16 cellular contexts compared by ENCODE assay signal in the genomic region with DNA sequence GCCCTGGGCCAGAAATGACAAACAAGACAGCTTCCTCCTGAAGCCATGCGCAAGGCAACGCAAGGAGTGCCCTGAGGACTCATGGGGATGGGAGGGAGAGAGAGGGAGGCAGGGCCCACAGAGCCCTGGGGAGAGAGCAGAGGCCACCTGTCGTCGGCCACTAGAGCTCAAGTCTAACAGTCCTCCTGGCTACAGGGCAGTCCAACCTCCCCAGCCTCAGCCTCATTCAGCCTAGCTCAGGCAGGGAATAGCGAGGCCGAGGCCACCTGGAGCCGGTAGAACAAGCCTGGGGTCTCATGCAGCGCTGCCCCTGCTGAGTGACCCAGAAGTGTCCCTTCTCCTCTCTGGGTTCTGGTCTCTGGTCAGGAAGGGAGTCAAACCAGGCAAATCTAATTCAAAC.
DNase-seq lines count a peak whose midpoint lies in the region; ATAC-seq lines count a peak whose summit lies in the region.
"Had no signal": no experiment of that assay in that cellular context is flagged by ENCODE, and none has a peak within 500 bp of the region (broad histone marks: within the 10 kb centered on the region; RNA-seq: fewer than 3 reads in every experiment).

No MANE protein-coding gene starts in this region.

- no peak overlapping the region for H3K27ac ChIP-seq in CD8-positive, alpha-beta memory T cell (ENCODE audit: low read depth, low read length)
- H3K27ac ChIP-seq: brain microvascular endothelial cell had no signal

- no peaks in the 10 kb centered on the region for H3K27me3 ChIP-seq in CD8-positive, alpha-beta memory T cell (ENCODE audit: insufficient read depth, low read length, poor library complexity, severe bottlenecking)
- H3K27me3 ChIP-seq: brain microvascular endothelial cell had no signal

- peaks cover 42% of the 10 kb centered on the region for H3K36me3 Mint-ChIP-seq in activated CD4-positive, alpha-beta T cell treated with anti-CD3 and anti-CD28 coated beads, Interleukin-2, amount 10 ng/mL, durations not matched to agents 24 days and 14 days (ENCODE audit: low read depth)
- H3K36me3 Mint-ChIP-seq in CD8-positive, alpha-beta memory T cell: peaks cover 8 to 94% (median 12%) of the 10 kb centered on the region in 3 donors
- peaks cover 57% of the 10 kb centered on the region for H3K36me3 Mint-ChIP-seq in activated T-helper 2 cell treated with anti-CD3 and anti-CD28 coated beads, Interferon-gamma antibody, Interleukin-2, Interleukin-4, amounts not matched to agents 10 μg/mL and 5 μg/mL and 100 μg/mL, durations not matched to agents 14 hours and 24 hours and 36 hours (ENCODE audit: low read depth)
- H3K36me3 Mint-ChIP-seq in natural killer cell treated with Interleukin-12 subunit alpha and Interleukin-12 subunit beta and Interleukin-15 and Interleukin-18, amount 100 ng/mL, for 72 hours: no peaks in the 10 kb centered on the region

- peak overlapping the region; percentile 91 for H3K27ac Mint-ChIP-seq in activated CD4-positive, alpha-beta T cell treated with anti-CD3 and anti-CD28 coated beads, Interleukin-2, amount 10 ng/mL, durations not matched to agents 24 days and 14 days
- peak overlapping the region; percentile 82 to 98 (median 94) for H3K27ac Mint-ChIP-seq in CD8-positive, alpha-beta memory T cell
- H3K27ac Mint-ChIP-seq in activated T-helper 2 cell treated with anti-CD3 and anti-CD28 coated beads, Interferon-gamma antibody, Interleukin-2, Interleukin-4, amounts not matched to agents 10 μg/mL and 5 μg/mL and 100 μg/mL, durations not matched to agents 14 hours and 24 hours and 36 hours: peak overlapping the region; percentile 94
- H3K27ac Mint-ChIP-seq in natural killer cell treated with Interleukin-12 subunit alpha and Interleukin-12 subunit beta and Interleukin-15 and Interleukin-18, amount 100 ng/mL, for 72 hours: peak overlapping the region; percentile 79 to 93

- H3K9me3 ChIP-seq in CD8-positive, alpha-beta memory T cell (ENCODE audit: low read length): no peaks in the 10 kb centered on the region
- H3K9me3 ChIP-seq: spleen had no signal

- peaks cover 93% of the 10 kb centered on the region for H3K4me1 Mint-ChIP-seq in activated CD4-positive, alpha-beta T cell treated with anti-CD3 and anti-CD28 coated beads, Interleukin-2, amount 10 ng/mL, durations not matched to agents 24 days and 14 days
- H3K4me1 Mint-ChIP-seq in CD8-positive, alpha-beta memory T cell: peaks cover 92 to 100% (median 97%) of the 10 kb centered on the region in 3 donors
- peaks cover 85% of the 10 kb centered on the region for H3K4me1 Mint-ChIP-seq in activated T-helper 2 cell treated with anti-CD3 and anti-CD28 coated beads, Interferon-gamma antibody, Interleukin-2, Interleukin-4, amounts not matched to agents 10 μg/mL and 5 μg/mL and 100 μg/mL, durations not matched to agents 14 hours and 24 hours and 36 hours (ENCODE audit: low read depth)
- peaks cover 52 to 55% of the 10 kb centered on the region in 2 donors for H3K4me1 Mint-ChIP-seq in natural killer cell treated with Interleukin-12 subunit alpha and Interleukin-12 subunit beta and Interleukin-15 and Interleukin-18, amount 100 ng/mL, for 72 hours (ENCODE audit: low read depth in 2 of 2)

- peak overlapping the region; percentile 15 for H3K4me3 ChIP-seq in CD8-positive, alpha-beta memory T cell (ENCODE audit: low read length)
- H3K4me3 ChIP-seq: spleen had no signal

- DNase-seq in activated CD4-positive, alpha-beta T cell treated with anti-CD3 and anti-CD28 coated beads, Interleukin-2, amount 10 ng/mL, durations not matched to agents 24 days and 14 days: no peak
- DNase-seq in activated CD4-positive, alpha-beta T cell treated with anti-CD3 and anti-CD28 coated beads, Interleukin-2, amount 50 U/mL, for 48 hours: no peak
- DNase-seq in CD8-positive, alpha-beta memory T cell: no peak
- DNase-seq in activated T-helper 2 cell treated with anti-CD3 and anti-CD28 coated beads, Interferon-gamma antibody, Interleukin-2, Interleukin-4, amounts not matched to agents 10 μg/mL and 5 μg/mL and 100 μg/mL, durations not matched to agents 14 hours and 24 hours and 36 hours (ENCODE audit: low spot score): no peak
- no peak for DNase-seq in natural killer cell treated with Interleukin-12 subunit alpha and Interleukin-12 subunit beta and Interleukin-15 and Interleukin-18, amount 100 ng/mL, for 72 hours (ENCODE audit: low spot score)
- no peak for DNase-seq in glomerular visceral epithelial cell (ENCODE audit: extremely low spot score)
- no peak for DNase-seq in stimulated activated naive CD4-positive, alpha-beta T cell (lab: John Stamatoyannopoulos, UW)
- DNase-seq in NCI-H1694 treated with DMSO at 0.1 percent for 48 hours (lab: John Stamatoyannopoulos, UW): no peak
- DNase-seq: brain microvascular endothelial cell, cortex of kidney, DND-41, foreskin melanocyte, NCI-H1417 treated with DMSO at 0.1 percent for 48 hours, NCI-H2171, spleen had no signal

- peak overlapping the region; percentile 75 for H3K4me3 Mint-ChIP-seq in activated CD4-positive, alpha-beta T cell treated with anti-CD3 and anti-CD28 coated beads, Interleukin-2, amount 10 ng/mL, durations not matched to agents 24 days and 14 days
- peak overlapping the region; percentile 31 to 84 (median 56) for H3K4me3 Mint-ChIP-seq in CD8-positive, alpha-beta memory T cell
- peak overlapping the region; percentile 31 for H3K4me3 Mint-ChIP-seq in activated T-helper 2 cell treated with anti-CD3 and anti-CD28 coated beads, Interferon-gamma antibody, Interleukin-2, Interleukin-4, amounts not matched to agents 10 μg/mL and 5 μg/mL and 100 μg/mL, durations not matched to agents 14 hours and 24 hours and 36 hours (ENCODE audit: low read depth)
- no peak overlapping the region for H3K4me3 Mint-ChIP-seq in natural killer cell treated with Interleukin-12 subunit alpha and Interleukin-12 subunit beta and Interleukin-15 and Interleukin-18, amount 100 ng/mL, for 72 hours

- H3K27me3 Mint-ChIP-seq in activated CD4-positive, alpha-beta T cell treated with anti-CD3 and anti-CD28 coated beads, Interleukin-2, amount 10 ng/mL, durations not matched to agents 24 days and 14 days: no peaks in the 10 kb centered on the region
- H3K27me3 Mint-ChIP-seq in CD8-positive, alpha-beta memory T cell: peaks cover 0 to 5% of the 10 kb centered on the region in 2 donors
- H3K27me3 Mint-ChIP-seq in activated T-helper 2 cell treated with anti-CD3 and anti-CD28 coated beads, Interferon-gamma antibody, Interleukin-2, Interleukin-4, amounts not matched to agents 10 μg/mL and 5 μg/mL and 100 μg/mL, durations not matched to agents 14 hours and 24 hours and 36 hours (ENCODE audit: low read depth): no peaks in the 10 kb centered on the region
- H3K27me3 Mint-ChIP-seq in natural killer cell treated with Interleukin-12 subunit alpha and Interleukin-12 subunit beta and Interleukin-15 and Interleukin-18, amount 100 ng/mL, for 72 hours: no peaks in the 10 kb centered on the region

- no peaks in the 10 kb centered on the region for H3K9me3 Mint-ChIP-seq in activated CD4-positive, alpha-beta T cell treated with anti-CD3 and anti-CD28 coated beads, Interleukin-2, amount 10 ng/mL, durations not matched to agents 24 days and 14 days
- H3K9me3 Mint-ChIP-seq in CD8-positive, alpha-beta memory T cell: no peaks in the 10 kb centered on the region
- H3K9me3 Mint-ChIP-seq in activated T-helper 2 cell treated with anti-CD3 and anti-CD28 coated beads, Interferon-gamma antibody, Interleukin-2, Interleukin-4, amounts not matched to agents 10 μg/mL and 5 μg/mL and 100 μg/mL, durations not matched to agents 14 hours and 24 hours and 36 hours: no peaks in the 10 kb centered on the region
- no peaks in the 10 kb centered on the region for H3K9me3 Mint-ChIP-seq in natural killer cell treated with Interleukin-12 subunit alpha and Interleukin-12 subunit beta and Interleukin-15 and Interleukin-18, amount 100 ng/mL, for 72 hours

- ATAC-seq in natural killer cell treated with Interleukin-12 subunit alpha and Interleukin-12 subunit beta and Interleukin-15 and Interleukin-18, amount 100 ng/mL, for 72 hours: no peak
- ATAC-seq: Panc1 had no signal

- POLR2A ChIA-PET in CD8-positive, alpha-beta memory T cell (lab: Charles Lee): interaction anchor here (0.6 to 1.3 kb wide), 4 partner anchors 11 to 62 kb away, joined by 3 to 6 read pairs (median 4); no protein-coding TSS in a partner anchor

- intact Hi-C loops in activated CD4-positive, alpha-beta T cell treated with anti-CD3 and anti-CD28 coated beads, Interleukin-2, amount 10 ng/mL, durations not matched to agents 24 days and 14 days (cut with micrococcal nuclease): no loop called here
- intact Hi-C loops in activated T-helper 2 cell treated with anti-CD3 and anti-CD28 coated beads, Interferon-gamma antibody, Interleukin-2, Interleukin-4, amounts not matched to agents 10 μg/mL and 5 μg/mL and 100 μg/mL, durations not matched to agents 14 hours and 24 hours and 36 hours (cut with micrococcal nuclease): no loop called here

- CTCF ChIA-PET in CD8-positive, alpha-beta memory T cell (lab: Charles Lee): interaction anchor here (1.4 to 1.7 kb wide), 4 partner anchors 12 to 60 kb away, joined by 3 to 6 read pairs (median 4); no protein-coding TSS in a partner anchor

- peaks cover 100% of the 10 kb centered on the region for H3K4me1 ChIP-seq in CD8-positive, alpha-beta memory T cell (ENCODE audit: insufficient read depth, low read length)

- peaks cover 39% of the 10 kb centered on the region for H3K36me3 ChIP-seq in CD8-positive, alpha-beta memory T cell (ENCODE audit: insufficient read depth, low read length)
- H3K36me3 ChIP-seq: brain microvascular endothelial cell, spleen had no signal
